ENCODE assay signal across 37 cellular contexts in the genomic region with DNA sequence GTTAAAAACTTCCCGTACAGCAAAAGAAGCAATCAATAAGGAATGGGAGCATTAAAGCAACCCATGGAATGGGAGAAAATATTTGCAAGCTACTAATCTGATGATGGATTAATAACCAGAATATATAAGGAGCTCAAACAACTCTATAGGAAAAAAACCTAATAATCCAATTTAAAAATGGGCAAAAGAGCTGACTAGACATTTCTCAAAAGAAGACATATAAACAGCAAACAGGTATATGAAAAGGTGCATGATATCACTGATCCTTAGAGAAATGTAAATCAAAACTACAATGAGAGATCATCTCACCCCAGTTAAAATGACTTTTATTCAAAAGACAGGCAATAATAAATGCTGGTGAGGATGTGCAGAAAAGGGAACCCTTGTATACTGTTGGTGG. TPM values are rescaled to one million over a fixed set of nuclear protein-coding genes. Genes with fewer than 3 reads are reported as not detected.
"Had no signal": no experiment of that assay in that cellular context is flagged by ENCODE, and none has a peak within 500 bp of the region (broad histone marks: within the 10 kb centered on the region; RNA-seq: fewer than 3 reads in every experiment).

No MANE protein-coding gene starts in this region.

- H3K4me1 ChIP-seq: adrenal gland, breast epithelium had no signal

- H3K27me3 ChIP-seq: adrenal gland, body of pancreas, brain microvascular endothelial cell, breast epithelium had no signal

- H3K36me3 ChIP-seq: adrenal gland, brain microvascular endothelial cell, breast epithelium had no signal

- DNase-seq: activated B cell treated with CpG ODN at 0.5 μM for 24 hours; activated CD4-positive, alpha-beta memory T cell treated with anti-CD3 and anti-CD28 coated beads for 36 hours; activated CD4-positive, alpha-beta T cell treated with anti-CD3 and anti-CD28 coated beads for 4 hours; activated CD4-positive, alpha-beta T cell treated with anti-CD3 and anti-CD28 coated beads, Interleukin-2, amount 10 ng/mL, durations not matched to agents 24 days and 14 days; activated CD4-positive, alpha-beta T cell treated with anti-CD3 and anti-CD28 coated beads, Interleukin-2, amount 50 U/mL, for 1 hour; activated CD4-positive, alpha-beta T cell treated with anti-CD3 and anti-CD28 coated beads, Interleukin-2, amount 50 U/mL, for 4 hours; activated CD4-positive, CD25-positive, alpha-beta regulatory T cell treated with anti-CD3 and anti-CD28 coated beads, Interleukin-2, amount 50 U/mL, for 72 hours; activated CD8-positive, alpha-beta memory T cell treated with anti-CD3 and anti-CD28 coated beads, Interleukin-2, amount 50 U/mL, for 4 hours; activated CD8-positive, alpha-beta T cell treated with anti-CD3 and anti-CD28 coated beads for 36 hours; activated effector memory CD4-positive, alpha-beta T cell treated with anti-CD3 and anti-CD28 coated beads, Interleukin-2, amount 50 U/mL, for 16 hours; activated gamma-delta T cell treated with Interleukin-2 at 50 U/mL for 16 hours; activated naive CD4-positive, alpha-beta T cell; activated naive CD4-positive, alpha-beta T cell treated with anti-CD3 and anti-CD28 coated beads for 36 hours; activated naive CD4-positive, alpha-beta T cell treated with anti-CD3 and anti-CD28 coated beads, Interleukin-2, amount 50 U/mL, for 16 hours; activated naive CD8-positive, alpha-beta T cell treated with anti-CD3 and anti-CD28 coated beads for 36 hours; activated T-cell treated with anti-CD3 and anti-CD28 coated beads for 4 hours; activated T-cell treated with anti-CD3 and anti-CD28 coated beads, Interleukin-2, amount 50 U/mL, for 1 hour; activated T-cell treated with anti-CD3 and anti-CD28 coated beads, Interleukin-2, amount 50 U/mL, for 4 hours; activated T-cell treated with anti-CD3 and anti-CD28 coated beads, Interleukin-2, amount 50 U/mL, for 72 hours; adrenal gland; amniotic stem cell; aorta; body of pancreas; brain microvascular endothelial cell; central memory CD4-positive, alpha-beta T cell; T-helper 2 cell; T-helper 9 cell had no signal

- H3K4me3 ChIP-seq: adrenal gland, body of pancreas, breast epithelium had no signal

- FAIRE-seq: TTC549 had no signal

- ATAC-seq: activated CD8-positive, alpha-beta T cell treated with anti-CD3 and anti-CD28 coated beads for 36 hours; activated naive CD4-positive, alpha-beta T cell treated with anti-CD3 and anti-CD28 coated beads, Interleukin-2, amount 50 U/mL, for 72 hours; activated T-cell treated with anti-CD3 and anti-CD28 coated beads, Interleukin-2, amount 50 U/mL, for 4 hours; activated T-cell treated with anti-CD3 and anti-CD28 coated beads, Interleukin-2, amount 50 U/mL, for 72 hours; activated T-helper 17 cell treated with anti-CD3 and anti-CD28 coated beads, Interleukin-2, amount 50 U/mL, for 72 hours; body of pancreas had no signal

- H3K9me3 ChIP-seq: adrenal gland, body of pancreas, breast epithelium had no signal

- H3K27ac ChIP-seq: adrenal gland, body of pancreas, brain microvascular endothelial cell, breast epithelium, VCaP had no signal

RNA-seq across cellular contexts. Expression of a gene that starts 52.7 kb away (rescaled TPM):
- total RNA-seq: activated B cell treated with CpG ODN at 0.5 μM for 24 hours; activated CD4-positive, alpha-beta memory T cell treated with anti-CD3 and anti-CD28 coated beads for 36 hours; activated CD4-positive, alpha-beta T cell treated with anti-CD3 and anti-CD28 coated beads, Interleukin-2, amount 10 ng/mL, durations not matched to agents 24 days and 14 days; activated CD8-positive, alpha-beta memory T cell treated with anti-CD3 and anti-CD28 coated beads for 36 hours; activated CD8-positive, alpha-beta T cell treated with anti-CD3 and anti-CD28 coated beads for 36 hours; activated naive CD4-positive, alpha-beta T cell treated with anti-CD3 and anti-CD28 coated beads for 36 hours; activated naive CD4-positive, alpha-beta T cell treated with anti-CD3 and anti-CD28 coated beads, Interleukin-2, amount 50 U/mL, for 72 hours; activated naive CD8-positive, alpha-beta T cell treated with anti-CD3 and anti-CD28 coated beads for 36 hours; activated T-cell treated with anti-CD3 and anti-CD28 coated beads, Interleukin-2, amount 50 U/mL, for 4 hours; activated T-cell treated with anti-CD3 and anti-CD28 coated beads, Interleukin-2, amount 50 U/mL, for 72 hours; activated T-helper 1 cell treated with anti-CD3 and anti-CD28 coated beads, Interleukin-12 subunit alpha, Interleukin-12 subunit beta, Interleukin-2, Interleukin-4 antibody, amounts not matched to agents 30 ng/mL and 10 ng/mL and 1 ng/mL, durations not matched to agents 14 hours and 24 hours and 36 hours; activated T-helper 17 cell treated with anti-CD3 and anti-CD28 coated beads, Interleukin-2, amount 50 U/mL, for 72 hours; adrenal gland; aorta; astrocyte; body of pancreas; breast epithelium; cardiac septum; cerebellum had no signal
- polyA plus RNA-seq: adrenal gland, aorta had no signal
